In the genomic region with DNA sequence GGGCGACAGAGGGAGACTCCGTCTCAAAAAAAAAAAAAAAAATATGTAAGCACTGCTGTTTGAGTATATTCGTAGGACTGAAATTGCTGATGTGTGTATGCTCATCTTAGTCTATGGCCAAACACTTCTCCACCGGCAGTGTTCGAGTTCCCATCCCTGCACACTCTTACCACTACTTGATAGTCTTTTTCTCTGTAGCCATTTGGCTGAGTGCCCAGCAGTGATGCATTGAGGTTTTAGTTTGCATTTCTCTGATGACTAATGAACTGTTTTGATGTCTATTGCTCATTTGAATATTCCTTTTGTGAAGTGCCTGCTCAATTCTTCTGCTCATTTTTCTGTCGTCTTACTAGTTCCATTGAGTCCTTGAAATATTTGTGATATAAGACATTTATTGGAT, we compare ENCODE assay signal across 9 cellular contexts. TPM values are rescaled to one million over a fixed set of nuclear protein-coding genes. Genes with fewer than 3 reads are reported as not detected.
DNase-seq lines count a peak whose midpoint lies in the region; ATAC-seq and TF ChIP-seq lines count a peak whose summit lies in the region.
"Had no signal": no experiment of that assay in that cellular context is flagged by ENCODE, and none has a peak within 500 bp of the region (broad histone marks: within the 10 kb centered on the region; RNA-seq: fewer than 3 reads in every experiment).

No MANE protein-coding gene starts in this region.

- no peaks in the 10 kb centered on the region for H3K27me3 ChIP-seq in smooth muscle cell (ENCODE audit: low read depth)
- H3K27me3 ChIP-seq: left lung had no signal

- no peak overlapping the region for H3K27ac ChIP-seq in smooth muscle cell (ENCODE audit: low read depth)

- peaks cover 3% of the 10 kb centered on the region for H3K79me2 ChIP-seq in smooth muscle cell (ENCODE audit: low read depth)

- WGBS in smooth muscle cell (ENCODE audit: low lambda C conversion rate): 54% methylated on average over 6 of the region's 6 CpGs

- H3K36me3 ChIP-seq in smooth muscle cell (ENCODE audit: low read depth): no peaks in the 10 kb centered on the region

- peaks cover 4% of the 10 kb centered on the region for H3F3A ChIP-seq in smooth muscle cell (ENCODE audit: low read depth)

- DNase-seq in NCI-H748 (lab: John Stamatoyannopoulos, UW; ENCODE audit: unreplicated experiment) (peak; percentile 51), NCI-H748 treated with DMSO at 0.1 percent for 48 hours (lab: John Stamatoyannopoulos, UW) (no peak), NCI-H2171 treated with DMSO at 0.1 percent for 48 hours (lab: John Stamatoyannopoulos, UW) (peak; percentile 23), smooth muscle cell (lab: John Stamatoyannopoulos, UW; ENCODE audit: unreplicated experiment) (peak; percentile 18), putamen (ENCODE audit: low spot score) (no peak)
- peak; percentile 84 to 85 for DNase-seq in activated CD4-positive, alpha-beta T cell treated with anti-CD3 and anti-CD28 coated beads, Interleukin-2, amount 50 U/mL, for 4 hours
- DNase-seq in effector CD4-positive, alpha-beta T cell: peak; percentile 81

- H3K9me3 ChIP-seq in smooth muscle cell (replicated peaks; ENCODE audit: low read depth): no peaks in the 10 kb centered on the region
- H3K9me3 ChIP-seq: left lung had no signal

- ATAC-seq in HG02884 (IDR thresholded peaks at IDR 0.05; ENCODE audit: unreplicated experiment): peak; percentile 56
- ATAC-seq: left lung had no signal

- no peak overlapping the region for H2AFZ ChIP-seq in smooth muscle cell (ENCODE audit: low read depth)

- H3K4me3 ChIP-seq in smooth muscle cell: no peak overlapping the region

- H3K4me1 ChIP-seq in smooth muscle cell (ENCODE audit: low read depth): peaks cover 5% of the 10 kb centered on the region

- H3K9ac ChIP-seq in smooth muscle cell (ENCODE audit: low read depth): no peak overlapping the region

- peaks cover 5% of the 10 kb centered on the region for H4K20me1 ChIP-seq in smooth muscle cell (ENCODE audit: low read depth)

- TF ChIP-seq CTCF in smooth muscle cell (IDR thresholded peaks at IDR 0.05; ENCODE audit: borderline replicate concordance, insufficient read depth, poor library complexity, severe bottlenecking): no peak

- H3K4me2 ChIP-seq in smooth muscle cell: no peak overlapping the region

RNA-seq across cellular contexts. Expression of a gene that starts 1.9 kb away (rescaled TPM):
- 3.5 and 3.7 TPM in 2 replicates for total RNA-seq in smooth muscle cell
- 2.9 and 5.1 TPM in 2 replicates for polyA plus RNA-seq in smooth muscle cell

RNA-seq across cellular contexts. Expression of a gene that starts 15.9 kb away (rescaled TPM):
- total RNA-seq in smooth muscle cell: 8.1 and 18.6 TPM in 2 replicates
- polyA plus RNA-seq in smooth muscle cell: 22.1 and 27.9 TPM in 2 replicates

RNA-seq across cellular contexts. Expression of a gene that starts 16.1 kb away (rescaled TPM):
- 104 and 115 TPM in 2 replicates for total RNA-seq in smooth muscle cell
- polyA plus RNA-seq in smooth muscle cell: 106 and 108 TPM in 2 replicates

RNA-seq across cellular contexts. Expression of a gene that starts 19.0 kb away (rescaled TPM):
- 8.9 and 19.0 TPM in 2 replicates for total RNA-seq in smooth muscle cell
- polyA plus RNA-seq in smooth muscle cell: 25.4 and 34.1 TPM in 2 replicates

Comparison
In these comparisons a context has a peak if more than half of its experiments do, and no peak if none do; other contexts are left out.
1. DNase-seq: peak in NCI-H748 (single experiment), NCI-H2171 treated with DMSO at 0.1 percent for 48 hours (single experiment), activated CD4-positive, alpha-beta T cell treated with anti-CD3 and anti-CD28 coated beads, Interleukin-2, amount 50 U/mL, for 4 hours (2 of 2), effector CD4-positive, alpha-beta T cell (single experiment) and smooth muscle cell (single experiment); none in NCI-H748 treated with DMSO at 0.1 percent for 48 hours (single experiment) and putamen (single experiment).